ENCODE assay signal across 8 cellular contexts in the genomic region with DNA sequence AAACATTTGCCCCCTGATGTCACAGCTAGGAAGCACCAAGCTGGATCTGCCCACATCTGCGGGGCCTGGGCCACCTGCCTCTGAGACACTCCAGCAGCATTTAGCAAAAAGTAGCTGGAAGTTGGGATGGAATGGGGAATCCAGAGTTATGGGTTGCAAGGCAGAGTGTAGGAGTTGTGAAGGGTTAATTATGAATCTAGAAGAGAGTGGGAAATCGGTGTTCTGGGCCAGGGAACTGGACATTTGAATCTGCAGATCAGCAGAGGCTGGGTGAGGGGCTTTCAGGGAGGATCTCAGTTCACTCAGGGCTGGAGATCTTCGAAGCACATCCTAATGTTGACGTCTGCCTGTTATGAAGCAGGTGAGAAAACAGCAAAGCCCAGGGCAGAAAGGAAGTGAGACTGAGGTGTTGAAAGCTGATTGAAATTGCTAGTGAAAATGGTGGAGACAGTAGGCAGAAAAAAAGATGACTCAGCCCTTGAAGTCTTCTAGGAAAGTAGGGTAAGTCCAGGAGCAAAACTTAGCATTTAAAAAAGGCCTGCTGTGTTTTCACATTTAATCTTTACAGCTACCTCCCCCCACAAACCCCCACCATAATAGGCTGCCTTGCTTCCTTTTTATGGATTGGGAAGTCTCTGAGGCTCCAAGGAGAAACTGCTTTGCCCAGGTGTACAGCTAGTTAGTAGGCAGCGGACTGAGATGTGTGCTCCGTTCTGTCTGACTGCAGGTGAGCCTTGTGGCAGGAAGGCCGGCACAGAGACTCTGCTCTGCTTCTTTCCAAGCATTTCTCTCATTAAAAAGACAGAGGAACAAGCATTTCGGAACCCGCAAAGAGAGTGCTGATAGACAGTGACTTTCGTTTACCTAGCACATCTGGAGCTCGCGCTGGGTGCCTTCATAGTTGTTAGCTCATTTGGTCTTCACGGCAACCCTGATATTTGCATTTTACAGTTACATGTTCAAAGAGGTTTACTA. TPM values are rescaled to one million over a fixed set of nuclear protein-coding genes. Genes with fewer than 3 reads are reported as not detected.
DNase-seq lines count a peak whose midpoint lies in the region; ATAC-seq, FAIRE-seq and TF ChIP-seq lines count a peak whose summit lies in the region.

No MANE protein-coding gene starts in this region.

- ATAC-seq in HG03097 (IDR thresholded peaks at IDR 0.05; ENCODE audit: low FRiP score, unreplicated experiment) = peak; percentile 87

- peak overlapping the region; percentile 67 for H3K27ac Mint-ChIP-seq in Caco-2 (ENCODE audit: unreplicated experiment)
- H3K27ac Mint-ChIP-seq in activated T-helper 1 cell treated with anti-CD3 and anti-CD28 coated beads, Interleukin-12 subunit alpha, Interleukin-12 subunit beta, Interleukin-2, Interleukin-4 antibody, amounts not matched to agents 30 ng/mL and 10 ng/mL and 1 ng/mL, durations not matched to agents 14 hours and 24 hours and 36 hours = no peak overlapping the region

- TF ChIP-seq CTCF in Caco-2 (IDR thresholded peaks at IDR 0.05; ENCODE audit: insufficient read depth in 1 of 2, low read depth in 1 of 2, low read length in 1 of 2, severe bottlenecking in 1 of 2, unreplicated experiment in 1 of 2) = no peak

- H3K27me3 ChIP-seq in Caco-2 (replicated peaks; ENCODE audit: control insufficient read depth, insufficient read depth, low read length) = no peaks in the 10 kb centered on the region

- H3K4me3 ChIP-seq in Caco-2 (ENCODE audit: low read depth, low read length) = no peak overlapping the region

- FAIRE-seq in GM19239 (lab: Jason Lieb, UNC) = peak; percentile 90

- DNase-seq in Caco-2 (no peak), GM19239 (ENCODE audit: insufficient read length, low spot score) (peak; percentile 47), dedifferentiated amniotic fluid mesenchymal stem cell (ENCODE audit: extremely low spot score) (no peak), AG20443 (ENCODE audit: low spot score) (no peak), mesenteric fat pad (ENCODE audit: low spot score) (no peak), SIG-M5 (lab: John Stamatoyannopoulos, UW) (no peak)
- DNase-seq in activated T-helper 1 cell treated with anti-CD3 and anti-CD28 coated beads, Interleukin-12 subunit alpha, Interleukin-12 subunit beta, Interleukin-2, Interleukin-4 antibody, amounts not matched to agents 30 ng/mL and 10 ng/mL and 1 ng/mL, durations not matched to agents 14 hours and 24 hours and 36 hours (ENCODE audit: low spot score) = peak; percentile 36

- BruUV-seq in Caco-2 (replicated peaks; lab: Mats Ljungman, UMichigan) = no TSS peak

- peak overlapping the region; percentile 58 for H3K4me3 Mint-ChIP-seq in Caco-2 (ENCODE audit: unreplicated experiment)
- H3K4me3 Mint-ChIP-seq in activated T-helper 1 cell treated with anti-CD3 and anti-CD28 coated beads, Interleukin-12 subunit alpha, Interleukin-12 subunit beta, Interleukin-2, Interleukin-4 antibody, amounts not matched to agents 30 ng/mL and 10 ng/mL and 1 ng/mL, durations not matched to agents 14 hours and 24 hours and 36 hours = no peak overlapping the region

- no peaks in the 10 kb centered on the region for H3K27me3 Mint-ChIP-seq in Caco-2 (ENCODE audit: insufficient read depth, unreplicated experiment)
- H3K27me3 Mint-ChIP-seq in activated T-helper 1 cell treated with anti-CD3 and anti-CD28 coated beads, Interleukin-12 subunit alpha, Interleukin-12 subunit beta, Interleukin-2, Interleukin-4 antibody, amounts not matched to agents 30 ng/mL and 10 ng/mL and 1 ng/mL, durations not matched to agents 14 hours and 24 hours and 36 hours (ENCODE audit: insufficient read depth) = peaks cover 6% of the 10 kb centered on the region

- no peaks in the 10 kb centered on the region for H3K9me3 Mint-ChIP-seq in Caco-2 (ENCODE audit: unreplicated experiment)
- no peaks in the 10 kb centered on the region for H3K9me3 Mint-ChIP-seq in activated T-helper 1 cell treated with anti-CD3 and anti-CD28 coated beads, Interleukin-12 subunit alpha, Interleukin-12 subunit beta, Interleukin-2, Interleukin-4 antibody, amounts not matched to agents 30 ng/mL and 10 ng/mL and 1 ng/mL, durations not matched to agents 14 hours and 24 hours and 36 hours

- POLR2A ChIA-PET in Caco-2 (lab: Charles Lee) = no interaction called here

- H3K36me3 Mint-ChIP-seq in Caco-2 (ENCODE audit: insufficient read depth, unreplicated experiment) = peaks cover 6% of the 10 kb centered on the region
- H3K36me3 Mint-ChIP-seq in activated T-helper 1 cell treated with anti-CD3 and anti-CD28 coated beads, Interleukin-12 subunit alpha, Interleukin-12 subunit beta, Interleukin-2, Interleukin-4 antibody, amounts not matched to agents 30 ng/mL and 10 ng/mL and 1 ng/mL, durations not matched to agents 14 hours and 24 hours and 36 hours (ENCODE audit: low read depth) = peaks cover 14% of the 10 kb centered on the region

- intact Hi-C loops in Caco-2 (cut with micrococcal nuclease; ENCODE audit: unreplicated experiment) = no loop called here
- intact Hi-C loops in activated T-helper 1 cell treated with anti-CD3 and anti-CD28 coated beads, Interleukin-12 subunit alpha, Interleukin-12 subunit beta, Interleukin-2, Interleukin-4 antibody, amounts not matched to agents 30 ng/mL and 10 ng/mL and 1 ng/mL, durations not matched to agents 14 hours and 24 hours and 36 hours (cut with micrococcal nuclease) = loop anchor here (1.0 to 10.0 kb wide), 8 partner anchors 20 to 1886 kb away; a partner anchor contains a TSS

- H3K4me1 Mint-ChIP-seq in Caco-2 (ENCODE audit: low read depth, unreplicated experiment) = no peaks in the 10 kb centered on the region
- H3K4me1 Mint-ChIP-seq in activated T-helper 1 cell treated with anti-CD3 and anti-CD28 coated beads, Interleukin-12 subunit alpha, Interleukin-12 subunit beta, Interleukin-2, Interleukin-4 antibody, amounts not matched to agents 30 ng/mL and 10 ng/mL and 1 ng/mL, durations not matched to agents 14 hours and 24 hours and 36 hours (ENCODE audit: low read depth) = peaks cover 6% of the 10 kb centered on the region

- H3K4me1 ChIP-seq in Caco-2 = peaks cover 49% of the 10 kb centered on the region

- 0 out of 2 replicates have a peak, but pooled peaks cover 1% of the 10 kb centered on the region for H3K36me3 ChIP-seq in Caco-2 (ENCODE audit: control insufficient read depth, insufficient read depth, low read length)

- CTCF ChIA-PET in Caco-2 (lab: Charles Lee) = interaction anchor here (0.7 kb wide), 1 partner anchor 123 kb away, joined by 3 read pairs; no protein-coding TSS in a partner anchor

- no peaks in the 10 kb centered on the region for H3K9me3 ChIP-seq in Caco-2

RNA-seq across cellular contexts. Expression of a gene that starts 7.2 kb away (rescaled TPM):
- total RNA-seq in Caco-2 (2022) (11.3 and 13.6 TPM in 2 replicates), mesenteric fat pad (12.5 TPM)
- 9.9 TPM in 2 replicates for total RNA-seq in activated T-helper 1 cell treated with anti-CD3 and anti-CD28 coated beads, Interleukin-12 subunit alpha, Interleukin-12 subunit beta, Interleukin-2, Interleukin-4 antibody, amounts not matched to agents 30 ng/mL and 10 ng/mL and 1 ng/mL, durations not matched to agents 14 hours and 24 hours and 36 hours

Comparison
In these comparisons a context has a peak if more than half of its experiments do, and no peak if none do; other contexts are left out.
1. DNase-seq: peak in GM19239 (single experiment) and activated T-helper 1 cell treated with anti-CD3 and anti-CD28 coated beads, Interleukin-12 subunit alpha, Interleukin-12 subunit beta, Interleukin-2, Interleukin-4 antibody, amounts not matched to agents 30 ng/mL and 10 ng/mL and 1 ng/mL, durations not matched to agents 14 hours and 24 hours and 36 hours (single experiment); none in Caco-2 (0 of 2), dedifferentiated amniotic fluid mesenchymal stem cell (single experiment), AG20443 (single experiment), mesenteric fat pad (single experiment) and SIG-M5 (single experiment).